8 cellular contexts compared by ENCODE assay signal in the genomic region with DNA sequence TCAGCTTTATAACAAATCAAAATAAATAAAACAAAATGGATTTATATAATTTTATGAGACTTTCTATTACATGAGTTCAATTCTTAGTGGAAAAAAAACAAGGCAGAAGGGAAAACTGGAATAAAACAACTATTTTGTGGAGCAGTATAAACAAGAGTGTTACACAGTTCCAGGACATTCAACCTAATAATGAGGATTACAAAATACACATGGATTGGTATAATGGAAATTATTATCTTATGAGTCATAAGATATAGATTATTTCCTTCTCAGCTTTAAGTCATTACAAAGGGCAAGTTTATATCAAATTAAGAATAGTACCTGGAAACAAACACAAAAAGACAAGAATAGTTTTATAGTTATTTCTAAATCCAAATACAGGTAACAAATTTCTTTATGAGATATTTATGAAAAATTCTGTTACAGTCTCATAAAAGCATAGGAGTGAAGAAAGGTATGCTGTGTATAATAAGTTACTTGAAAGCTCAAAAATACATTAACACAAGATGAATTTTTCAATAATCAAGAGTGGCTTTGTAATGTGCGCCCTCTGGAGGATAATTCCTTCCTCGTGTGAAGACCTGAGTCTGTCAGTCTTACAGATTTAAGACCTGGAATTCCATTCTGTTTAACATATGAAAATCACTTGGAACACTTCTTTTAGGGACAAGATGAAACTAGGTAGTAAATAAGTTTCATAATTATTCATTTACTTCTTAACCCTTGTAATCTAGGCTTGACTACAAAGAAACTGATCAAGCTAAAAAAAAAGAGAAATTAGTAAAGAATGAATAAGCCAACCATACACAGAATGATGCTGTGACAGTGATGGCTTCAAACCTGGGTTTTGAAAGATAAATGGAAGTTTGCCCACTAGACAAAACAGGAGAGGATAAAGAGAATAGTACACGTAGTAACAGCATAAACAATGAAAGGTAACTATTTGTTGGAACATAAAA. TPM values are rescaled to one million over a fixed set of nuclear protein-coding genes. Genes with fewer than 3 reads are reported as not detected.
DNase-seq lines count a peak whose midpoint lies in the region; ATAC-seq, FAIRE-seq and TF ChIP-seq lines count a peak whose summit lies in the region.

No MANE protein-coding gene starts in this region.

- H3K4me3 Mint-ChIP-seq in memory B cell = no peak overlapping the region

- H3K36me3 Mint-ChIP-seq in memory B cell = peaks cover 30% of the 10 kb centered on the region

- H3K4me1 ChIP-seq in suprapubic skin = peaks cover 22% of the 10 kb centered on the region

- H3K27ac Mint-ChIP-seq in memory B cell = peak overlapping the region; percentile 12

- H3K4me1 Mint-ChIP-seq in memory B cell = peaks cover 22% of the 10 kb centered on the region

- WGBS in suprapubic skin = 22% methylated on average over 3 of the region's 3 CpGs

- no peak for FAIRE-seq in GM12891 (lab: Jason Lieb, UNC)

- POLR2A ChIA-PET in RWPE1 (lab: Yijun Ruan, JAX; ENCODE audit: low non-redundant PET) = interaction anchor here (0.6 kb wide), 1 partner anchor 284 kb away, joined by 5 read pairs; no protein-coding TSS in a partner anchor

- CTCF ChIA-PET in RWPE1 (lab: Yijun Ruan, JAX) = interaction anchor here (0.6 to 1.5 kb wide), 9 partner anchors 19 to 1126 kb away, joined by 3 to 12 read pairs (median 3); no protein-coding TSS in a partner anchor

- no peaks in the 10 kb centered on the region for H3K9me3 Mint-ChIP-seq in memory B cell

- peaks cover 29% of the 10 kb centered on the region for H3K36me3 ChIP-seq in suprapubic skin

- H3K27me3 Mint-ChIP-seq in memory B cell = no peaks in the 10 kb centered on the region

- H3K27me3 ChIP-seq in suprapubic skin = no peaks in the 10 kb centered on the region

- TF ChIP-seq EP300 in suprapubic skin (IDR thresholded peaks at IDR 0.05) = no peak

- TF ChIP-seq POLR2A in GM12891 (IDR thresholded peaks at IDR 0.05; ENCODE audit: low read depth, low read length) = no peak
- no peak for TF ChIP-seq POLR2A in suprapubic skin (IDR thresholded peaks at IDR 0.05)

- H3K4me3 ChIP-seq in suprapubic skin = no peak overlapping the region

- DNase-seq in NCI-H1092 treated with DMSO at 0.1 percent for 48 hours (lab: John Stamatoyannopoulos, UW) = peak; percentile 7
- no peak for DNase-seq in NCI-H1092 (lab: John Stamatoyannopoulos, UW)
- peak; percentile 60 for DNase-seq in HCEC 1CT
- DNase-seq in RWPE1 (ENCODE audit: low spot score) = peak; percentile 54
- DNase-seq in dermis blood vessel endothelial cell = peak; percentile 89
- DNase-seq in memory B cell (ENCODE audit: low spot score in 2 of 2) = peak in 1 of 2 donors; percentile 22
- DNase-seq in GM12891 (ENCODE audit: insufficient read length, low spot score) = no peak
- no peak for DNase-seq in suprapubic skin (ENCODE audit: low spot score in 2 of 2)

- TF ChIP-seq CTCF in RWPE1 (conservative IDR thresholded peaks at IDR 0.05; ENCODE audit: low read depth) (peak; percentile 93), suprapubic skin (IDR thresholded peaks at IDR 0.05) (peak in 1 of 2 donors; percentile 51)

- peak; percentile 52 for ATAC-seq in memory B cell (ENCODE audit: low read depth)

- H3K27ac ChIP-seq in RWPE1 (no peak overlapping the region), suprapubic skin (no peak overlapping the region)

- H3K9me3 ChIP-seq in suprapubic skin = no peaks in the 10 kb centered on the region

TF ChIP-seq in GM12891, 5 proteins besides CTCF, POLR2A, EP300 and RAD21:
- TF ChIP-seq SPI1 (IDR thresholded peaks at IDR 0.05; ENCODE audit: low read depth, low read length) (no peak), POLR2AphosphoS5 (IDR thresholded peaks at IDR 0.05; ENCODE audit: low read depth, low read length) (no peak), TAF1 (IDR thresholded peaks at IDR 0.05; ENCODE audit: low read depth, low read length) (no peak), POU2F2 (IDR thresholded peaks at IDR 0.05; ENCODE audit: low read depth, low read length) (no peak), PAX5 (IDR thresholded peaks at IDR 0.05; ENCODE audit: insufficient read depth, low read length, severe bottlenecking) (no peak)

RNA-seq across cellular contexts. Expression of a gene that starts 9.5 kb away (rescaled TPM):
- total RNA-seq in dermis blood vessel endothelial cell (58.0 and 102 TPM in 2 replicates), suprapubic skin (10 to 100 TPM; 39.6 to 55.1 (median 47.7) TPM)
- polyA plus RNA-seq in GM12891 (2012; ENCODE audit: low read depth, missing spikeins) = 49.3 TPM

RNA-seq across cellular contexts. Expression of a gene that starts 24.1 kb away (rescaled TPM):
- 54.4 and 73.5 TPM in 2 replicates for total RNA-seq in dermis blood vessel endothelial cell
- 11.4 TPM for polyA plus RNA-seq in GM12891 (2012; ENCODE audit: low read depth, missing spikeins)
- 10 to 100 TPM; 23.3 to 35.2 (median 33.8) TPM for total RNA-seq in suprapubic skin

Comparison
In these comparisons a context has a peak if more than half of its experiments do, and no peak if none do; other contexts are left out.
1. DNase-seq: peak in NCI-H1092 treated with DMSO at 0.1 percent for 48 hours (single experiment), HCEC 1CT (single experiment), RWPE1 (single experiment) and dermis blood vessel endothelial cell (single experiment); none in NCI-H1092 (single experiment), GM12891 (single experiment) and suprapubic skin (0 of 2).